ENCODE assay signal across 27 cellular contexts in genomic region chr17:9170336-9170735, GRCh38.
"Had no signal": no experiment of that assay in that cellular context is flagged by ENCODE, and none has a peak within 500 bp of the region (broad histone marks: within the 10 kb centered on the region; RNA-seq: fewer than 3 reads in every experiment).

No MANE protein-coding gene starts in this region.

- H3K27ac ChIP-seq: KMS-11, SJSA1 had no signal

- DNase-seq: activated CD4-positive, alpha-beta T cell treated with anti-CD3 and anti-CD28 coated beads, Interleukin-2, amount 10 ng/mL, durations not matched to agents 7 days and 5 days; activated CD4-positive, alpha-beta T cell treated with anti-CD3 and anti-CD28 coated beads, Interleukin-2, amount 50 U/mL, for 48 hours; activated CD8-positive, alpha-beta T cell treated with anti-CD3 and anti-CD28 coated beads, Interleukin-2, amount 10 ng/mL, durations not matched to agents 7 days and 5 days; activated gamma-delta T cell; activated naive CD4-positive, alpha-beta T cell treated with Interleukin-2 at 50 U/mL for 16 hours; activated T-cell treated with anti-CD3 and anti-CD28 coated beads, Interleukin-2, amount 50 U/mL, for 24 hours; anterior cingulate cortex; central memory CD4-positive, alpha-beta T cell; NCI-H1105; NCI-H1417 treated with DMSO at 0.1 percent for 48 hours; NCI-H187 treated with DMSO at 0.1 percent for 48 hours; NCI-H2081 treated with DMSO at 0.1 percent for 48 hours; NCI-H345; NCI-H524 treated with DMSO at 0.1 percent for 48 hours; SHP77; SK-N-SH had no signal

- H3K27me3 ChIP-seq: SJSA1 had no signal

- FAIRE-seq: TTC549 had no signal

- H3K4me2 ChIP-seq: KMS-11, SK-N-SH had no signal

- H3K4me3 Mint-ChIP-seq: activated CD4-positive, alpha-beta T cell treated with anti-CD3 and anti-CD28 coated beads for 36 hours; activated CD4-positive, alpha-beta T cell treated with anti-CD3 and anti-CD28 coated beads, Interleukin-2, amount 10 ng/mL, durations not matched to agents 7 days and 5 days; activated CD8-positive, alpha-beta T cell treated with anti-CD3 and anti-CD28 coated beads, Interleukin-2, amount 10 ng/mL, durations not matched to agents 7 days and 5 days; activated T-cell treated with anti-CD3 and anti-CD28 coated beads, Interleukin-2, amount 50 U/mL, for 24 hours; brain; T-helper 1 cell treated with Interleukin-12 subunit alpha and Interleukin-12 subunit beta and Interleukin-4 antibody, amounts not matched to agents 30 μg/mL and 1 μg/mL, for 36 hours; T-helper 2 cell treated with Interferon-gamma antibody and Interleukin-4, amounts not matched to agents 5 μg/mL and 100 μg/mL, for 36 hours had no signal

- H3K36me3 ChIP-seq: SJSA1 had no signal

- H3K4me3 ChIP-seq: SJSA1 had no signal

- H3K36me3 Mint-ChIP-seq: activated naive CD4-positive, alpha-beta T cell treated with anti-CD3 and anti-CD28 coated beads, Interleukin-2, amount 50 U/mL, for 72 hours had no signal

- ATAC-seq: activated CD4-positive, alpha-beta T cell treated with anti-CD3 and anti-CD28 coated beads for 36 hours; activated CD4-positive, CD25-positive, alpha-beta regulatory T cell treated with anti-CD3 and anti-CD28 coated beads, Interleukin-2, amount 50 U/mL, for 24 hours; activated CD8-positive, alpha-beta T cell treated with anti-CD3 and anti-CD28 coated beads, Interleukin-2, amount 10 ng/mL, durations not matched to agents 7 days and 5 days; activated naive CD4-positive, alpha-beta T cell treated with anti-CD3 and anti-CD28 coated beads, Interleukin-2, amount 50 U/mL, for 72 hours; Panc1 had no signal

- H3K9me3 ChIP-seq: SJSA1, SK-N-SH had no signal

- H3K9me3 Mint-ChIP-seq: activated CD4-positive, alpha-beta T cell treated with anti-CD3 and anti-CD28 coated beads, Interleukin-2, amount 10 ng/mL, durations not matched to agents 7 days and 5 days; activated naive CD4-positive, alpha-beta T cell treated with anti-CD3 and anti-CD28 coated beads, Interleukin-2, amount 50 U/mL, for 72 hours; activated T-helper 2 cell treated with anti-CD3 and anti-CD28 coated beads, Interferon-gamma antibody, Interleukin-2, Interleukin-4, amounts not matched to agents 10 μg/mL and 5 μg/mL and 100 μg/mL, durations not matched to agents 14 hours and 24 hours and 36 hours; T-helper 1 cell treated with Interleukin-12 subunit alpha and Interleukin-12 subunit beta and Interleukin-4 antibody, amounts not matched to agents 30 μg/mL and 1 μg/mL, for 36 hours; T-helper 2 cell treated with Interferon-gamma antibody and Interleukin-4, amounts not matched to agents 5 μg/mL and 100 μg/mL, for 36 hours had no signal

- H3K9ac ChIP-seq: KMS-11, SK-N-SH had no signal

- H3K27ac Mint-ChIP-seq: activated CD4-positive, alpha-beta T cell treated with anti-CD3 and anti-CD28 coated beads for 36 hours; activated CD4-positive, alpha-beta T cell treated with anti-CD3 and anti-CD28 coated beads, Interleukin-2, amount 10 ng/mL, durations not matched to agents 7 days and 5 days; activated CD8-positive, alpha-beta T cell treated with anti-CD3 and anti-CD28 coated beads, Interleukin-2, amount 10 ng/mL, durations not matched to agents 7 days and 5 days; activated naive CD4-positive, alpha-beta T cell treated with anti-CD3 and anti-CD28 coated beads, Interleukin-2, amount 50 U/mL, for 72 hours; activated T-cell treated with anti-CD3 and anti-CD28 coated beads, Interleukin-2, amount 50 U/mL, for 24 hours; activated T-helper 2 cell treated with anti-CD3 and anti-CD28 coated beads, Interferon-gamma antibody, Interleukin-2, Interleukin-4, amounts not matched to agents 10 μg/mL and 5 μg/mL and 100 μg/mL, durations not matched to agents 14 hours and 24 hours and 36 hours; T-helper 1 cell treated with Interleukin-12 subunit alpha and Interleukin-12 subunit beta and Interleukin-4 antibody, amounts not matched to agents 30 μg/mL and 1 μg/mL, for 36 hours; T-helper 2 cell treated with Interferon-gamma antibody and Interleukin-4, amounts not matched to agents 5 μg/mL and 100 μg/mL, for 36 hours had no signal
